In genomic region chr12:76471579-76471978, GRCh38 we compare ENCODE assay signal across 22 cellular contexts.
A peak's percentile ranks its signal among the peaks of the same experiment; 100 is the strongest.
DNase-seq lines count a peak whose midpoint lies in the region; ATAC-seq and TF ChIP-seq lines count a peak whose summit lies in the region.
"Had no signal": no experiment of that assay in that cellular context is flagged by ENCODE, and none has a peak within 500 bp of the region (broad histone marks: within the 10 kb centered on the region; RNA-seq: fewer than 3 reads in every experiment).

No MANE protein-coding gene starts in this region.

- H3F3A ChIP-seq in smooth muscle cell (ENCODE audit: low read depth) = peaks cover 10% of the 10 kb centered on the region

- H3K4me1 ChIP-seq in heart right ventricle (peaks cover 4 to 63% (median 36%) of the 10 kb centered on the region in 9 donors), right cardiac atrium (ENCODE audit: control insufficient read depth, insufficient read depth, low read length) (peaks cover 8% of the 10 kb centered on the region), smooth muscle cell (ENCODE audit: low read depth) (peaks cover 21% of the 10 kb centered on the region), upper lobe of left lung (peaks cover 0 to 12% (median 2%) of the 10 kb centered on the region in 4 donors)
- H3K4me1 ChIP-seq: Peyer's patch had no signal

- H3K27me3 ChIP-seq in heart right ventricle (no peaks in the 10 kb centered on the region), right cardiac atrium (ENCODE audit: control insufficient read depth, insufficient read depth) (no peaks in the 10 kb centered on the region), smooth muscle cell (ENCODE audit: low read depth) (no peaks in the 10 kb centered on the region), upper lobe of left lung (no peaks in the 10 kb centered on the region)
- H3K27me3 ChIP-seq: BE2C, Peyer's patch, upper lobe of right lung had no signal

- H2AFZ ChIP-seq in smooth muscle cell (ENCODE audit: low read depth) = no peak overlapping the region

- intact Hi-C loops in heart right ventricle (cut with DNase I) (loop anchor here in 1 of 10 donors (2.0 kb wide), 1 partner anchor 61 kb away; no protein-coding TSS in a partner anchor), right cardiac atrium (cut with DNase I) (no loop called here)

- H3K4me3 ChIP-seq in heart right ventricle (no peak overlapping the region), right cardiac atrium (ENCODE audit: low read length) (no peak overlapping the region), smooth muscle cell (no peak overlapping the region), upper lobe of left lung (no peak overlapping the region)
- H3K4me3 ChIP-seq: Peyer's patch, SK-N-MC, upper lobe of right lung had no signal

- DNase-seq in heart right ventricle (no peak), right cardiac atrium (no peak), MV-4-11 (lab: John Stamatoyannopoulos, UW) (peak; percentile 31), caudate nucleus (lab: John Stamatoyannopoulos, UW) (no peak), smooth muscle cell (lab: John Stamatoyannopoulos, UW; ENCODE audit: unreplicated experiment) (no peak), upper lobe of left lung (no peak)
- DNase-seq in activated CD4-positive, CD25-positive, alpha-beta regulatory T cell (lab: John Stamatoyannopoulos, UW) = no peak
- DNase-seq: activated CD4-positive, alpha-beta memory T cell treated with anti-CD3 and anti-CD28 coated beads for 36 hours; BE2C; Caco-2; DND-41; head of caudate nucleus; left colon; naive thymus-derived CD8-positive, alpha-beta T cell; NCI-H1092; NCI-H1930; NCI-H345; Peyer's patch; upper lobe of right lung had no signal

- no peaks in the 10 kb centered on the region for H3K9me3 ChIP-seq in heart right ventricle
- no peaks in the 10 kb centered on the region for H3K9me3 ChIP-seq in right cardiac atrium (ENCODE audit: control insufficient read depth, low read length)
- H3K9me3 ChIP-seq in smooth muscle cell (replicated peaks; ENCODE audit: low read depth) = no peaks in the 10 kb centered on the region
- no peaks in the 10 kb centered on the region for H3K9me3 ChIP-seq in upper lobe of left lung
- H3K9me3 ChIP-seq: BE2C, Caco-2, Peyer's patch, upper lobe of right lung had no signal

- H3K4me2 ChIP-seq in smooth muscle cell = no peak overlapping the region

- H3K27ac ChIP-seq in heart right ventricle (peak overlapping the region in 6 of 10 donors; percentile 78 to 83 (median 80)), right cardiac atrium (ENCODE audit: low read length) (no peak overlapping the region), caudate nucleus (ENCODE audit: low read depth, low read length) (peak overlapping the region; percentile 42), smooth muscle cell (ENCODE audit: low read depth) (peak overlapping the region; percentile 68), upper lobe of left lung (no peak overlapping the region)
- H3K27ac ChIP-seq: Peyer's patch, SK-N-MC, upper lobe of right lung had no signal

- no peak for TF ChIP-seq POLR2A in upper lobe of left lung (IDR thresholded peaks at IDR 0.05)

- H4K20me1 ChIP-seq in smooth muscle cell (ENCODE audit: low read depth) = peaks cover 73% of the 10 kb centered on the region

- no peak for TF ChIP-seq EP300 in upper lobe of left lung (IDR thresholded peaks at IDR 0.05)

- ATAC-seq in heart right ventricle (peak in 1 of 8 donors; percentile 4), right cardiac atrium (no peak), upper lobe of left lung (ENCODE audit: low FRiP score in 2 of 2) (no peak), GM18907 (IDR thresholded peaks at IDR 0.05; ENCODE audit: unreplicated experiment) (no peak)
- ATAC-seq: left colon; naive thymus-derived CD8-positive, alpha-beta T cell; upper lobe of right lung; WTC11 had no signal

- H3K36me3 ChIP-seq in heart right ventricle = no peaks in the 10 kb centered on the region
- H3K36me3 ChIP-seq in smooth muscle cell (ENCODE audit: low read depth) = no peaks in the 10 kb centered on the region
- H3K36me3 ChIP-seq in upper lobe of left lung = no peaks in the 10 kb centered on the region
- H3K36me3 ChIP-seq: Peyer's patch, upper lobe of right lung had no signal

- no peak for TF ChIP-seq CTCF in heart right ventricle (IDR thresholded peaks at IDR 0.05)
- TF ChIP-seq CTCF in smooth muscle cell (IDR thresholded peaks at IDR 0.05; ENCODE audit: borderline replicate concordance, insufficient read depth, poor library complexity, severe bottlenecking) = no peak
- TF ChIP-seq CTCF in upper lobe of left lung (IDR thresholded peaks at IDR 0.05) = no peak

- 39 to 59% methylated on average over 1 of the region's 1 CpG for WGBS in heart right ventricle, 2 donors
- 61% methylated on average over 1 of the region's 1 CpG for WGBS in right cardiac atrium
- WGBS in smooth muscle cell (ENCODE audit: low lambda C conversion rate) = 57% methylated on average over 1 of the region's 1 CpG
- 65 to 80% methylated on average over 1 of the region's 1 CpG for WGBS in upper lobe of left lung, 2 donors

- peaks cover 77% of the 10 kb centered on the region for H3K79me2 ChIP-seq in smooth muscle cell (ENCODE audit: low read depth)

- H3K9ac ChIP-seq in smooth muscle cell (ENCODE audit: low read depth) = no peak overlapping the region

Comparison
In these comparisons a context has a peak if more than half of its experiments do, and no peak if none do; other contexts are left out.
1. H3K27ac ChIP-seq: peak in heart right ventricle (6 of 10), caudate nucleus (single experiment) and smooth muscle cell (single experiment); none in right cardiac atrium (single experiment) and upper lobe of left lung (0 of 4).